8 cellular contexts compared by ENCODE assay signal in the genomic region with DNA sequence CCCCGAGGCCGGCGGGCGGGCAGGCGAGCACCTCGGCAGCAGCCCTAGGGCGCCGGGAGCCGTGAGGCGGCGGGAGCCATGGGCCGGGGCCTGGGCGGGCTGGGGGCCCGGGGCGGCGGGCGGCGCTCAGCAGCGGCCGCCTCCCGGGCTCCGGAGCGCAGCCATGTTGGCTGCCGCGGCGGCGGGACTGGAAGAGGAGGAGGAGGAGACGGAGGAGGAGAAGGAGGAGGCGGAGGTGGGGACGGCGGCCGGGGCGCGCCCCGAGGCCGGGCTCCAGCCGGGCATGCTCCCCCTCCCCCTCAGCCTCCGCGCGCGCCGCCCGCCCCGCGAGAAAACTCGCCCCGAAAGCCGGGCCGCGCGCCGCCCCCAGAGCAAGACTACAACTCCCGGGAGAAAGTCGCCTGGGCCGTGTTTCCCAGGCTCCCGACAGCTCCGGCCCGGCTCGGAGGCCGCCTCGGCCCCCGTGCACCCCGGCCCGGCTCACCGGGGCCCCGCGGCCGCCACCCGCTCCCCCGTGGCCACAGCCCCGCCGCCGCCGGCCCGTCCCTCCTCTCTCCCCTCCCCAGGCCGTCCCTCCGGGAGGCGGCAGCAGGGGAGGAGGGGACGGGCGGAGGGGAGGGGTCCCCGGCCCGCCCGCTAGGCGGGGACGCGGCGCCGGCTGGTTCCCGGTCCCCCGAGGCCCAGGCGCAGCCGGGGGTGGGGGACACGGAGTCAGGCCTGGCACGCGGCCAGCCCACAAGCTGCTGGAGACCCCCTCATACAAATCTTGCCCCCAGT. TPM values are rescaled to one million over a fixed set of nuclear protein-coding genes. Genes with fewer than 3 reads are reported as not detected.
DNase-seq lines count a peak whose midpoint lies in the region; ATAC-seq, FAIRE-seq and TF ChIP-seq lines count a peak whose summit lies in the region.

DLG5 (minus strand) TSS at position 190 of the 777 bp plus-strand sequence. CDS start 235 bp downstream, outside the sequence.

- intact Hi-C loops in kidney (cut with DNase I) = no loop called here
- intact Hi-C loops in spleen (cut with DNase I; ENCODE audit: low total_unique reads) = no loop called here

- TF ChIP-seq RAD21 in A549 (conservative IDR thresholded peaks at IDR 0.05 in 1 of 2, IDR thresholded peaks at IDR 0.05 in 1 of 2) = no peak

- H3K27ac ChIP-seq in A549 = peak within 1 kb of the TSS; percentile 85 to 99
- peak within 1 kb of the TSS in 1 of 2 donors; percentile 80 for H3K27ac ChIP-seq in kidney (ENCODE audit: low read depth in 2 of 2, low read length in 2 of 2)
- peak within 1 kb of the TSS in 5 of 8 donors; percentile 31 to 66 (median 58) for H3K27ac ChIP-seq in spleen

- WGBS in A549 (ENCODE audit: missing lambda C conversion rate) = 0% methylated on average over 6 of the region's 95 CpGs
- 0 to 1% (median 1%) methylated on average over 19 to 93 of the region's 95 CpGs for WGBS in spleen, 5 donors

- peaks cover 0 to 79% (median 31%) of the 10 kb centered on the region in 7 donors for H3K27me3 ChIP-seq in spleen (replicated peaks in 1 of 7)

- TF ChIP-seq EP300 in A549 (IDR thresholded peaks at IDR 0.05) = no peak

- H3K4me3 ChIP-seq in A549 (peak within 1 kb of the TSS; percentile 91), GM12865 (ENCODE audit: low read depth, low read length) (peak within 1 kb of the TSS; percentile 73), kidney (ENCODE audit: low read length in 2 of 2) (peak within 1 kb of the TSS; percentile 54 to 80), spleen (peak within 1 kb of the TSS; percentile 47 to 81 (median 54))

- peak; percentile 65 for TF ChIP-seq POLR2A in A549 (IDR thresholded peaks at IDR 0.05; ENCODE audit: low read length)
- TF ChIP-seq POLR2A in spleen (IDR thresholded peaks at IDR 0.05) = no peak

- CTCF ChIA-PET in A549 (lab: Yijun Ruan, JAX) = interaction anchor here (1.1 to 1.8 kb wide), 5 partner anchors 13 to 80 kb away, joined by 3 to 8 read pairs (median 4); no protein-coding TSS in a partner anchor

- peak in 1 of 2 experiments; percentile 55 for DNase-seq in A549 (ENCODE audit: low read depth in 1 of 2, low spot score in 1 of 2)
- DNase-seq in GM12865 (ENCODE audit: low read depth) = peak; percentile 61
- DNase-seq in RPMI8226 = peak; percentile 45
- DNase-seq in cerebellar cortex (ENCODE audit: low spot score) = peak; percentile 45
- DNase-seq in kidney = peak; percentile 92
- peak; percentile 79 for DNase-seq in spleen

- H3K4me2 ChIP-seq in A549 = peak within 1 kb of the TSS; percentile 98

- TF ChIP-seq CTCF in A549 (IDR thresholded peaks at IDR 0.05) = no peak
- TF ChIP-seq CTCF in GM12865 (IDR thresholded peaks at IDR 0.05; ENCODE audit: insufficient read depth, low read depth, low read length, missing control alignments) = no peak
- no peak for TF ChIP-seq CTCF in kidney (IDR thresholded peaks at IDR 0.05; ENCODE audit: borderline replicate concordance, extremely low read depth, insufficient read depth)
- no peak for TF ChIP-seq CTCF in spleen (IDR thresholded peaks at IDR 0.05 in 8 of 11, conservative IDR thresholded peaks at IDR 0.05 in 3 of 11)

- no peaks in the 10 kb centered on the region for H3K36me3 ChIP-seq in kidney (ENCODE audit: control insufficient read depth in 1 of 2, insufficient read depth in 2 of 2, low read length in 2 of 2)
- H3K36me3 ChIP-seq in spleen = no peaks in the 10 kb centered on the region

- no peaks in the 10 kb centered on the region for H3K9me3 ChIP-seq in A549
- H3K9me3 ChIP-seq in kidney (ENCODE audit: control insufficient read depth in 1 of 2, low read length in 2 of 2) = no peaks in the 10 kb centered on the region
- no peaks in the 10 kb centered on the region for H3K9me3 ChIP-seq in spleen

- POLR2A ChIA-PET in A549 (lab: Yijun Ruan, JAX) = interaction anchor here (1.0 to 1.7 kb wide), 3 partner anchors 13 to 22 kb away, joined by 3 to 5 read pairs (median 3); no protein-coding TSS in a partner anchor

- peak; percentile 77 to 89 for ATAC-seq in A549
- ATAC-seq in HG02981 (IDR thresholded peaks at IDR 0.05; ENCODE audit: unreplicated experiment) = peak; percentile 47
- ATAC-seq in GM19467 (IDR thresholded peaks at IDR 0.05; ENCODE audit: unreplicated experiment) = no peak

- H3K4me1 ChIP-seq in A549 (peaks cover 29% of the 10 kb centered on the region), kidney (ENCODE audit: control insufficient read depth in 1 of 2, insufficient read depth in 1 of 2, low read depth in 1 of 2, low read length in 2 of 2) (peaks cover 12% of the 10 kb centered on the region in 2 donors), spleen (peaks cover 8 to 28% (median 21%) of the 10 kb centered on the region in 6 donors)

- peak within 1 kb of the TSS; percentile 39 to 88 for H3K9ac ChIP-seq in kidney (ENCODE audit: low read length in 2 of 2)

- FAIRE-seq in A549 (lab: Jason Lieb, UNC) (no peak), kidney (lab: Jason Lieb, UNC) (no peak)

TF ChIP-seq in A549, 52 proteins besides CTCF, POLR2A, EP300 and RAD21:
- no peak for TF ChIP-seq POLR2AphosphoS2 (conservative IDR thresholded peaks at IDR 0.05; ENCODE audit: low read length)
- TF ChIP-seq JUN (IDR thresholded peaks at IDR 0.05) = peak; percentile 77 to 81
- TF ChIP-seq MAZ (IDR thresholded peaks at IDR 0.05; ENCODE audit: borderline replicate concordance, low read depth, low read length) = no peak
- no peak for TF ChIP-seq FOSB (CRISPR knock-in tag; IDR thresholded peaks at IDR 0.05)
- TF ChIP-seq TP53 (CRISPR knock-in tag; IDR thresholded peaks at IDR 0.05) = 0 out of 2 replicates have a peak, but pooled peaks have one; percentile 49
- no peak for TF ChIP-seq ELK1 (IDR thresholded peaks at IDR 0.05; ENCODE audit: low read depth, low read length)
- peak; percentile 82 for TF ChIP-seq BCL3 (IDR thresholded peaks at IDR 0.05)
- TF ChIP-seq HMGXB4 (CRISPR knock-in tag; IDR thresholded peaks at IDR 0.05; ENCODE audit: borderline replicate concordance) = no peak

RNA-seq across cellular contexts. Expression of gene DLG5, which starts in this region (rescaled TPM):
- polyA plus RNA-seq in A549 (2011; rRNA removed) (17.0 and 23.3 TPM in 2 replicates), A549 (2017; fragmentation: RNase III; extraction: RNeasy Plus Mini Kit Qiagen cat#74134 plus additional on column Dnase treatment) (28.0 to 30.9 TPM (median 29.4 TPM) in 3 replicates), kidney (ENCODE audit: insufficient read depth, low read depth, low replicate concordance) (5.4 TPM), spleen (1 to 10 TPM; 2.0 to 2.4 (median 2.3) TPM)
- 25.8 and 30.8 TPM in 2 replicates for polyA plus RNA-seq in A549 (2012; cell fraction: cytosol; rRNA removed)
- polyA plus RNA-seq in A549 (2012; cell fraction: nucleus; rRNA removed) = 60.4 and 73.8 TPM in 2 replicates
- 36.7 and 38.4 TPM in 2 replicates for polyA minus RNA-seq in A549 (2011; rRNA and poly(A)+ RNA removed)
- total RNA-seq in kidney (30.0 TPM), spleen (10 to 100 TPM in 4 of 7 donors, 1 to 10 TPM in 3; 6.7 to 14.4 (median 10.4) TPM)
